ENCODE assay signal across 10 cellular contexts in genomic region chr7:35424440-35424839, GRCh38.
"Had no signal": no experiment of that assay in that cellular context is flagged by ENCODE, and none has a peak within 500 bp of the region (broad histone marks: within the 10 kb centered on the region; RNA-seq: fewer than 3 reads in every experiment).

No MANE protein-coding gene starts in this region.

- H3K4me1 ChIP-seq: Peyer's patch, SJCRH30 had no signal

- H3K36me3 ChIP-seq: Peyer's patch, SJCRH30 had no signal

- H3K4me3 ChIP-seq: K562, Peyer's patch, SJCRH30 had no signal

- H3K27me3 ChIP-seq: Peyer's patch had no signal

- H3K27ac ChIP-seq: HL-60, Peyer's patch, SJCRH30 had no signal

- H3K9me3 ChIP-seq: Peyer's patch, SJCRH30 had no signal

- DNase-seq: NCI-H1048; NCI-H1436 treated with DMSO at 0.1 percent for 48 hours; NCI-H187 treated with DMSO at 0.1 percent for 48 hours; NCI-H2029 treated with DMSO at 0.1 percent for 48 hours; NCI-H446 treated with DMSO at 0.1 percent for 48 hours; NK-92 treated with Interleukin-12 subunit alpha and Interleukin-12 subunit beta, amount 100 ng/mL, for 24 hours had no signal
